In the genomic region with DNA sequence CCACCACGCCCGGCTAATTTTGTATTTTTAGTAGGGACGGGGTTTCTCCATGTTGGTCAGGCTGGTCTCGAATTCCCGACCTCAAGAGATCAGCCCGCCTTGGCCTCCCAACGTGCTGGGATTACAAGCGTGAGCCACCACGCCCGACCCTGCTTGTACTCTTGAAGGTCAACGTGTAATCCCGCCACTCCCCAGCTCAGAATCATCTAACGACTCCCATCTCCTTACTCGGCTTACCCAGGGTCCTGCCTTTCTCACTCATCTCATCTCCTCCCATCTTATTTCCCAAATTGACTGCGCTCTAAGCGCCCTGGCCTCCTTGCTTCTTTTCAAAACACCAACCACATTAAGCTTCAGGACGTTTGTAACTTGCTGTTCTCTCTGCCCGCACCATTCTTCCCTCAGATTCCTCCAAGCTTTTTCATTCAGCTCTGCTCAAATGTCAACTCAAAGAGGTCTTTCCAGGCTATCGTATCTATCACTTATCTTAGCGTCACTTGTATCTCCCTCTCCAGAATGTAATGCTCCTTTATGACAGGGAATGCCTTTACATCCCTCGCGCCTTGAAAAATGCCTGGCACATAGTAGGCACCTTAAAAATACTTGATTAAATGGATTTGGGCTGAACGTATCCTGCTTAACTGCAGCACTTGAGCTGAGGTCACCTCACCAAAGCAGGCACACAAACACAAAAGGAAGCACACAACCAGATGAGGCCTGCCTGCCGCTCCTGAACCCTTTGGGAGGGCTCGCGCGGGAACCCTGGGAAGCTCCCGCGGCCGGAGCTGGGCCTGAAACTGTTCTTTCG, we compare ENCODE assay signal across 8 cellular contexts. TPM values are rescaled to one million over a fixed set of nuclear protein-coding genes. Genes with fewer than 3 reads are reported as not detected.
DNase-seq lines count a peak whose midpoint lies in the region; ATAC-seq, FAIRE-seq and TF ChIP-seq lines count a peak whose summit lies in the region.

No MANE protein-coding gene starts in this region.

- H3K36me3 ChIP-seq in Karpas-422 (ENCODE audit: insufficient read depth, low read length) (peaks cover 1% of the 10 kb centered on the region; the same call in 1 of the 2 replicates), K562 (ENCODE audit: control insufficient read depth, insufficient read depth, low read length) (peaks cover 4% of the 10 kb centered on the region; the same call in 2 of the 3 replicates), testis (ENCODE audit: low read depth, missing control alignments) (no peaks in the 10 kb centered on the region)

- WGBS in K562 (ENCODE audit: insufficient coverage, low coverage, missing lambda C conversion rate): 35% methylated on average over 28 of the region's 31 CpGs
- 27 to 31% methylated on average over 31 of the region's 31 CpGs for WGBS in testis, 2 donors

- peak overlapping the region; percentile 84 for H3K9ac ChIP-seq in Karpas-422 (ENCODE audit: low read length)
- H3K9ac ChIP-seq in K562 (ENCODE audit: insufficient read depth in 1 of 2, low read depth in 2 of 2, low read length in 2 of 2): peak overlapping the region; percentile 97 to 99

- H3K79me2 ChIP-seq in Karpas-422 (ENCODE audit: low read length) (peaks cover 42% of the 10 kb centered on the region), K562 (ENCODE audit: control insufficient read depth, insufficient read depth, low read length) (peaks cover 43% of the 10 kb centered on the region)

- DNase-seq in ELF-1 (ENCODE audit: low read depth, low spot score): peak; percentile 31
- DNase-seq in Karpas-422: no peak
- DNase-seq in K562 (ENCODE audit: extremely low read depth in 1 of 4, low spot score in 3 of 4): peak in 2 of 4 experiments; percentile 16 to 25
- no peak for DNase-seq in left lobe of liver (ENCODE audit: low spot score)
- DNase-seq in testis: peak; percentile 29
- no peak for DNase-seq in foreskin melanocyte
- no peak for DNase-seq in glomerular visceral epithelial cell (ENCODE audit: extremely low spot score)
- no peak for DNase-seq in AG08396 (ENCODE audit: low spot score)

- TF ChIP-seq CTCF in K562 (IDR thresholded peaks at IDR 0.05 in 2 of 3, conservative IDR thresholded peaks at IDR 0.05 in 1 of 3; ENCODE audit: insufficient read depth in 2 of 3, low read depth in 1 of 3, low read length in 3 of 3) (no peak), testis (IDR thresholded peaks at IDR 0.05) (no peak)

- H3K4me3 ChIP-seq in Karpas-422 (ENCODE audit: low read length) (peak overlapping the region; percentile 81), K562 (peak overlapping the region; percentile 89), testis (peak overlapping the region; percentile 84 to 92)

- ATAC-seq in K562: peak; percentile 1
- ATAC-seq in left lobe of liver: peak; percentile 4

- TF ChIP-seq RAD21 in K562 (CRISPR knock-in tag; conservative IDR thresholded peaks at IDR 0.05 in 1 of 2, IDR thresholded peaks at IDR 0.05 in 1 of 2): no peak

- H3K9me3 ChIP-seq in Karpas-422 (ENCODE audit: low read length) (no peaks in the 10 kb centered on the region), K562 (replicated peaks; ENCODE audit: control insufficient read depth, insufficient read depth, low read depth, low read length) (no peaks in the 10 kb centered on the region), testis (no peaks in the 10 kb centered on the region)

- no peak for TF ChIP-seq EP300 in K562 (IDR thresholded peaks at IDR 0.05; ENCODE audit: low read length)

- peak overlapping the region; percentile 83 for H3K27ac ChIP-seq in Karpas-422 (ENCODE audit: low read length)
- H3K27ac ChIP-seq in K562 (ENCODE audit: extremely low read depth, low read depth, low read length): peak overlapping the region; percentile 97
- H3K27ac ChIP-seq in testis: peak overlapping the region; percentile 92 to 97

- TF ChIP-seq POLR2A in K562 (conservative IDR thresholded peaks at IDR 0.05) (no peak), testis (IDR thresholded peaks at IDR 0.05) (no peak)

- in situ Hi-C loops in K562 (cut with MboI): no loop called here

- H3K4me2 ChIP-seq in Karpas-422 (ENCODE audit: low read depth, low read length, poor library complexity, severe bottlenecking) (peak overlapping the region; percentile 82), K562 (ENCODE audit: insufficient read depth, low read length) (peak overlapping the region; percentile 92)

- TSS peak; percentile 91 for BruUV-seq in K562 (replicated peaks; lab: Mats Ljungman, UMichigan)

- H3K27me3 ChIP-seq in Karpas-422 (ENCODE audit: low read length) (no peaks in the 10 kb centered on the region), K562 (ENCODE audit: control insufficient read depth in 2 of 2, insufficient read depth in 2 of 2, low read length in 2 of 2) (peaks cover 0 to 5% of the 10 kb centered on the region in 2 experiments; a peak in 1 of 5 replicates), testis (no peaks in the 10 kb centered on the region)

- CTCF ChIA-PET in K562 (lab: Yijun Ruan, JAX; ENCODE audit: low intra/inter-chr PET ratio): no interaction called here

- peak overlapping the region; percentile 37; the same call in 1 of the 2 replicates for H2AFZ ChIP-seq in Karpas-422 (ENCODE audit: low read length)
- H2AFZ ChIP-seq in K562 (ENCODE audit: low read depth, low read length): peak overlapping the region; percentile 81

- H4K20me1 ChIP-seq in Karpas-422 (ENCODE audit: insufficient read depth, low read depth, low read length): peaks cover 21% of the 10 kb centered on the region
- H4K20me1 ChIP-seq in K562 (replicated peaks; ENCODE audit: control insufficient read depth, insufficient read depth, low read length): peaks cover 6% of the 10 kb centered on the region; the same call in 1 of the 2 replicates

- POLR2A ChIA-PET in K562 (lab: Yijun Ruan, JAX): interaction anchor here (0.6 to 2.9 kb wide), 14 partner anchors 8 to 1315 kb away, joined by 3 to 12 read pairs (median 3); no protein-coding TSS in a partner anchor

- peak; percentile 15 for FAIRE-seq in K562 (lab: Jason Lieb, UNC)

- H3K9me1 ChIP-seq in K562 (ENCODE audit: control insufficient read depth, insufficient read depth, low read length): no peaks in the 10 kb centered on the region

- intact Hi-C loops in K562 (cut with micrococcal nuclease): loop anchor here (5.0 kb wide), 1 partner anchor 1383 kb away; no protein-coding TSS in a partner anchor
- intact Hi-C loops in testis (cut with DNase I; ENCODE audit: low total_unique reads): no loop called here

- H3K4me1 ChIP-seq in Karpas-422 (ENCODE audit: low read length) (peaks cover 37% of the 10 kb centered on the region), K562 (replicated peaks in 1 of 2; ENCODE audit: control insufficient read depth in 2 of 2, insufficient read depth in 2 of 2, low read length in 2 of 2) (peaks cover 2 to 17% of the 10 kb centered on the region in 2 experiments; a peak in 4 of 5 replicates), testis (peaks cover 8% of the 10 kb centered on the region)

- no peaks in the 10 kb centered on the region for H3K9me2 ChIP-seq in Karpas-422 (replicated peaks; ENCODE audit: insufficient read depth, low read length)

TF ChIP-seq in K562, 482 proteins besides CTCF, POLR2A, EP300 and RAD21 (continues in another document):
- no peak for TF ChIP-seq HIVEP1 (CRISPR knock-in tag; IDR thresholded peaks at IDR 0.05)
- TF ChIP-seq BRD4 (IDR thresholded peaks at IDR 0.05): peak; percentile 86
- 0 out of 2 replicates have a peak, but pooled peaks have one; percentile 22 for TF ChIP-seq PHB2 (IDR thresholded peaks at IDR 0.05; ENCODE audit: low read depth)
- TF ChIP-seq ELF1 (tag; IDR thresholded peaks at IDR 0.05): peak; percentile 6; the same call in 1 of the 2 replicates
- 0 out of 2 replicates have a peak, but pooled peaks have one; percentile 59 for TF ChIP-seq ZNF232 (CRISPR knock-in tag; IDR thresholded peaks at IDR 0.05)
- peak; percentile 51; the same call in 1 of the 2 replicates for TF ChIP-seq ZBTB1 (CRISPR knock-in tag; IDR thresholded peaks at IDR 0.05; ENCODE audit: borderline replicate concordance, low read depth)
- 0 out of 2 replicates have a peak, but pooled peaks have one; percentile 58 for TF ChIP-seq NFATC3 (IDR thresholded peaks at IDR 0.05)
- no peak for TF ChIP-seq BRCA1 (IDR thresholded peaks at IDR 0.05)
- TF ChIP-seq BRCA1 (CRISPR knock-in tag; IDR thresholded peaks at IDR 0.05): no peak
- TF ChIP-seq CC2D1A (IDR thresholded peaks at IDR 0.05): 0 out of 2 replicates have a peak, but pooled peaks have one; percentile 17
- peak; percentile 6 for TF ChIP-seq KDM5B (IDR thresholded peaks at IDR 0.05; ENCODE audit: insufficient replicate concordance, low read depth, low read length)
- 0 out of 2 replicates have a peak, but pooled peaks have one; percentile 21 for TF ChIP-seq GATAD2A (IDR thresholded peaks at IDR 0.05)
- TF ChIP-seq, protein P1, sequence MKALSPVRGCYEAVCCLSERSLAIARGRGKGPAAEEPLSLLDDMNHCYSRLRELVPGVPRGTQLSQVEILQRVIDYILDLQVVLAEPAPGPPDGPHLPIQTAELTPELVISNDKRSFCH (CRISPR knock-in tag; IDR thresholded peaks at IDR 0.05): no peak
- TF ChIP-seq, protein P1 (tag; IDR thresholded peaks at IDR 0.05): peak; percentile 38; the same call in 1 of the 2 replicates

RNA-seq across cellular contexts. Expression of a gene that starts 1.4 kb away (rescaled TPM):
- total RNA-seq in Karpas-422 (2014; rRNA removed; shearing (Covaris generic); ENCODE audit: low replicate concordance): 26.1 and 37.5 TPM in 2 replicates
- total RNA-seq in K562 (2011; cell fraction: chromatin; rRNA removed; ENCODE audit: low replicate concordance): 6.1 and 33.1 TPM in 2 replicates
- 6.6 and 6.7 TPM in 2 replicates for total RNA-seq in K562 (2011; cell fraction: nucleolus; rRNA removed)
- total RNA-seq in K562 (2011; cell fraction: nucleoplasm; rRNA removed): 13.1 and 21.0 TPM in 2 replicates
- total RNA-seq in K562 (2014; rRNA removed) (50.5 and 51.7 TPM in 2 replicates), K562 (2014; rRNA removed; fragmentation: Illumina TruSeq; extraction: Trizol) (87.9 and 109 TPM in 2 replicates), K562 (2015; rRNA removed; fragmentation: Illumina TruSeq; extraction: Trizol) (80.6 and 85.8 TPM in 2 replicates), K562 (2021) (52.4 and 59.4 TPM in 2 replicates), left lobe of liver (5.0 TPM), testis (10 to 100 TPM; 49.1 to 58.1 TPM)
- polyA plus RNA-seq in K562 (2011; rRNA removed) (21.1 and 30.6 TPM in 2 replicates), K562 (2014; fragmentation: Illumina TruSeq; extraction: Trizol) (63.1 and 66.5 TPM in 2 replicates), K562 (2014; fragmentation: Nextera tagmentation; extraction: Ambion mirVana) (10 to 100 TPM; 27.3 to 29.8 TPM), K562 (2014; rRNA removed) (33.5 and 36.2 TPM in 2 replicates), testis (ENCODE audit: insufficient read depth, low read depth, low replicate concordance) (43.5 TPM)
- polyA plus RNA-seq in K562 (2011; cell fraction: cytosol; rRNA removed): 6.6 and 8.9 TPM in 2 replicates
- 6.4 and 8.3 TPM in 2 replicates for polyA plus RNA-seq in K562 (2011; cell fraction: nucleus; rRNA removed)
- 36.8 and 39.4 TPM in 2 replicates for polyA plus RNA-seq in K562 (2012)
- polyA minus RNA-seq in K562 (2011; rRNA and poly(A)+ RNA removed): 37.4 and 48.2 TPM in 2 replicates
- 20.0 and 23.4 TPM in 2 replicates for polyA minus RNA-seq in K562 (2011; cell fraction: cytosol; rRNA and poly(A)+ RNA removed)
- polyA minus RNA-seq in K562 (2011; cell fraction: nucleus; rRNA and poly(A)+ RNA removed): 8.1 and 13.9 TPM in 2 replicates

Comparison
In these comparisons a context has a peak if more than half of its experiments do, and no peak if none do; other contexts are left out.
1. DNase-seq: peak in ELF-1 (single experiment) and testis (single experiment); none in Karpas-422 (single experiment), left lobe of liver (single experiment), foreskin melanocyte (single experiment), glomerular visceral epithelial cell (single experiment) and AG08396 (single experiment).
2. Peak in every context shown above with its lines, with median percentiles within 50 percentile points of each other: H3K27ac ChIP-seq and H3K4me3 ChIP-seq.